ENCODE assay signal across 1 cellular context in the genomic region with DNA sequence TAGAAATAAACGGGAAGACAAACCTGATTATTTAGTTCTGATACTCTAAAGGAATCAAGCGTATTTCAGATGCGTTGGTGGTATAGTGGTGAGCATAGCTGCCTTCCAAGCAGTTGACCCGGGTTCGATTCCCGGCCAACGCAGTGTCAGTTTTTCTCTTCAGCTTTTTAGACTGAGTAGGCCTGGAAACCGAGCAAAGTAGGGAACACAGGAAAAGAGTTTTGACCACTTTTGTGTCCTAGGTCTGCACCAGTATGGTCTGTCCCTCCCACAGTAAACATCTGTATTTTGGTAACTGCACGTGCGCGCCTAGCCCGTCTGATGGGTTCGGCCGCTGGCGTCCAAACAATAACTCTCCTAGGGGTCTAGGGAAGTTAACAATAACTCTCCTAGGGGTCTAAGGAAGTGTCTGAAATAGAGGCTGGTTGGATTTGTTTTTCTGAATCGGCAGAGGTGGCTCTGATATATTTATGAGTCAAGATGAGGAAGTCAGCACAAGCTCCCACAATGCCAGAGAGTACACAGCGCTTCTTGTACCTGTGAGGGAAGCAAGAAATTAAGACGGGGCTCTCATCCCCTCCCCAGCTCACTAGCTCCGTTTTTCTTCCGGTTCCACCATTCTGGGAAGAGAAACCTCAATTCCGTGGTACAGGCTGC.
TF ChIP-seq lines count a peak whose summit lies in the region.

No MANE protein-coding gene starts in this region.

TF ChIP-seq in Ishikawa, 13 proteins besides CTCF, POLR2A, EP300 and RAD21 (continued from another document):
- TF ChIP-seq, protein P1, sequence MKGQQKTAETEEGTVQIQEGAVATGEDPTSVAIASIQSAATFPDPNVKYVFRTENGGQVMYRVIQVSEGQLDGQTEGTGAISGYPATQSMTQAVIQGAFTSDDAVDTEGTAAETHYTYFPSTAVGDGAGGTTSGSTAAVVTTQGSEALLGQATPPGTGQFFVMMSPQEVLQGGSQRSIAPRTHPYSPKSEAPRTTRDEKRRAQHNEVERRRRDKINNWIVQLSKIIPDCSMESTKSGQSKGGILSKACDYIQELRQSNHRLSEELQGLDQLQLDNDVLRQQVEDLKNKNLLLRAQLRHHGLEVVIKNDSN (IDR thresholded peaks at IDR 0.05), result 0 out of 2 replicates have a peak, but pooled peaks have one; percentile 35
